8 cellular contexts compared by ENCODE assay signal in the genomic region with DNA sequence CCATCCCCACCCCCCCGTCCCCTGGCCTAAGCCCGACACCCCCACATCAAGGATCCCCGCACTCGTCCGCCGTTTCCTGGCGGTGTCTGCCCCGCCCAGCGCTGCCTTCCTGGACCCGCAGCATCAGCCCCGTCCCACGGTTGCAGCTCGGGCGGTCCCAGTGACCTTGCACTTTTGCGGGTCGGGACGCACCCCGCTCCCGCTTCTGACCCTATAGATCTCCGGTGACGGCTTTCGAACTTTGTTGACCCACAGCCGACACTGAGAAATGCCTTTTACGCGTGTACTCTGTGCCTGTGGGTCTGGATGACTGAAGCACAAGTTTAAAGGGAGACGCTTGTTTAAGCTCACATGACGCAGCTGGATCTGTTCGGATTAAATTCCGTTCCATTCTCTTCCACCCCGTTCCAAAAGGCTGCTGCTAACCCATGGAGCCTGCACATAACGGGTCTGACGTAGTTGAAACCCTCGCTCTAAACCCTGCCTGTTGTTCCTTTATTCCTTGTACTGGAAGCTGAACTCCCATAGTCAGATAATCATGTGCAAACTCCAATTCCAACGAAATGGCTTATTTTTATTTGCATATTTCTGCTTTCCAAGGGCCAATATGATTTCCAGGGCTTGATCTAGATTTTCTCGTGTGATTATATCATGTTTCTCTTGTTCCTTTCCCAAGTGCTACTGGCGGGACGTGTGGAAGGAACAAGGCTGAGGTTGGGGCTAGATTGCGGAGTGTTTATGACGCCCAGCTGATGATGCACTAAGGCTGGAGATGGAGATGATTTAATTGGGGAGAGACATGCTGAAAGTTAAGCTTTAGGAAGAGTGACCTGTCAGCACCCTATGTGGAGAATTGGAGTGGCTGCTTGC. TPM values are rescaled to one million over a fixed set of nuclear protein-coding genes. Genes with fewer than 3 reads are reported as not detected.
DNase-seq lines count a peak whose midpoint lies in the region; ATAC-seq and TF ChIP-seq lines count a peak whose summit lies in the region.

No MANE protein-coding gene starts in this region.

- H3K9ac ChIP-seq in HUES48 (ENCODE audit: low read depth, low read length) (peak overlapping the region; percentile 30; the same call in 1 of the 2 replicates), duodenal mucosa (ENCODE audit: low read depth in 1 of 2, low read length in 2 of 2) (peak overlapping the region; percentile 68 to 76)

- 0 out of 2 replicates have a peak, but pooled peaks cover 2% of the 10 kb centered on the region for H3K36me3 ChIP-seq in HUES48 (ENCODE audit: control insufficient read depth, insufficient read depth, low read length)
- peaks cover 0 to 9% of the 10 kb centered on the region in 2 donors for H3K36me3 ChIP-seq in duodenal mucosa (ENCODE audit: control insufficient read depth in 1 of 2, insufficient read depth in 2 of 2, low read length in 2 of 2)
- H3K36me3 ChIP-seq in lung (ENCODE audit: control insufficient read depth in 2 of 2, insufficient read depth in 2 of 2, low read length in 2 of 2): peaks cover 0 to 12% of the 10 kb centered on the region in 2 donors

- H3K9me3 ChIP-seq in HUES48 (ENCODE audit: control insufficient read depth, insufficient read depth, low read length) (no peaks in the 10 kb centered on the region), duodenal mucosa (ENCODE audit: control insufficient read depth in 1 of 2, low read length in 2 of 2) (no peaks in the 10 kb centered on the region), lung (ENCODE audit: control insufficient read depth in 2 of 2, insufficient read depth in 1 of 2, low read length in 1 of 2) (no peaks in the 10 kb centered on the region)

- DNase-seq in AG04449 (ENCODE audit: low read depth, low spot score): no peak
- DNase-seq in GM19238 (ENCODE audit: insufficient read length, low spot score): peak; percentile 35
- peak; percentile 53 for DNase-seq in activated CD4-positive, CD25-positive, alpha-beta regulatory T cell treated with anti-CD3 and anti-CD28 coated beads, Interleukin-2, amount 50 U/mL, for 72 hours
- no peak for DNase-seq in lung (ENCODE audit: low spot score)
- DNase-seq in stimulated activated naive CD4-positive, alpha-beta T cell (lab: John Stamatoyannopoulos, UW): peak; percentile 20 to 51 (median 31)
- DNase-seq in NCI-H1105 (lab: John Stamatoyannopoulos, UW): no peak

- POLR2A ChIA-PET in AG04449 (lab: Yijun Ruan, JAX): interaction anchor here (0.8 to 2.4 kb wide), 3 partner anchors 9 to 110 kb away, joined by 3 to 14 read pairs (median 4); a partner anchor contains a TSS

- peak overlapping the region; percentile 85 for H3K4me3 ChIP-seq in AG04449 (ENCODE audit: low read depth, low read length)
- H3K4me3 ChIP-seq in HUES48 (ENCODE audit: low read depth, low read length): peak overlapping the region; percentile 63
- peak overlapping the region; percentile 80 to 88 for H3K4me3 ChIP-seq in duodenal mucosa (ENCODE audit: low read depth in 1 of 2, low read length in 2 of 2)
- peak overlapping the region; percentile 85 for H3K4me3 ChIP-seq in lung

- no peak overlapping the region for H3K27ac ChIP-seq in HUES48 (ENCODE audit: low read depth, low read length)
- H3K27ac ChIP-seq in duodenal mucosa (ENCODE audit: low read depth, low read length): peak overlapping the region; percentile 46
- H3K27ac ChIP-seq in lung (ENCODE audit: low read depth in 1 of 2, low read length in 1 of 2): peak overlapping the region; percentile 93 to 95

- H3K4me1 ChIP-seq in HUES48 (ENCODE audit: control insufficient read depth, insufficient read depth, low read length) (peaks cover 7% of the 10 kb centered on the region; the same call in 1 of the 2 replicates), duodenal mucosa (ENCODE audit: control insufficient read depth in 1 of 2, insufficient read depth in 2 of 2, low read length in 2 of 2) (peaks cover 6 to 7% of the 10 kb centered on the region in 2 donors), lung (ENCODE audit: control insufficient read depth in 2 of 2, insufficient read depth in 2 of 2, low read length in 2 of 2) (peaks cover 0 to 4% of the 10 kb centered on the region in 2 donors)

- peaks cover 9% of the 10 kb centered on the region for H3K27me3 ChIP-seq in HUES48 (ENCODE audit: control insufficient read depth, insufficient read depth, low read length)
- H3K27me3 ChIP-seq in duodenal mucosa (ENCODE audit: control insufficient read depth in 1 of 2, insufficient read depth in 2 of 2, low read length in 2 of 2): no peaks in the 10 kb centered on the region
- H3K27me3 ChIP-seq in lung (ENCODE audit: control insufficient read depth, insufficient read depth): no peaks in the 10 kb centered on the region

- 4 to 6% methylated on average over 39 of the region's 39 CpGs for WGBS in lung, 2 donors

- TF ChIP-seq CTCF in AG04449 (IDR thresholded peaks at IDR 0.05; ENCODE audit: insufficient read depth, low read length, missing control alignments) (no peak), lung (IDR thresholded peaks at IDR 0.05; ENCODE audit: control extremely low read depth, extremely low read depth) (no peak)

- CTCF ChIA-PET in AG04449 (lab: Yijun Ruan, JAX): interaction anchor here (0.8 to 18.7 kb wide), 10 partner anchors 9 to 74 kb away, joined by 3 to 396 read pairs (median 6); a partner anchor contains a TSS

- ATAC-seq in lung (ENCODE audit: insufficient read depth, low FRiP score): no peak

RNA-seq across cellular contexts. Expression of a gene that starts 0.8 kb away (rescaled TPM):
- total RNA-seq in lung: 10 to 100 TPM; 15.0 to 34.3 TPM
- polyA plus RNA-seq in lung: 10 to 100 TPM; 13.3 to 27.7 TPM

RNA-seq across cellular contexts. Expression of a gene that starts 29.6 kb away (rescaled TPM):
- total RNA-seq in lung: 10 to 100 TPM; 26.7 to 38.0 TPM
- polyA plus RNA-seq in lung: 10 to 100 TPM; 40.4 to 40.6 TPM

RNA-seq across cellular contexts. Expression of a gene that starts 51.5 kb away (rescaled TPM):
- under 1 TPM in 1 of 2 donors, not detected in 1; 0.15 TPM for total RNA-seq in lung
- polyA plus RNA-seq in lung: under 1 TPM; 0.06 to 0.14 TPM

RNA-seq across cellular contexts. Expression of a gene that starts 54.6 kb away (rescaled TPM):
- total RNA-seq in lung: 10 to 100 TPM; 11.5 to 34.1 TPM
- 10 to 100 TPM; 27.3 to 30.1 TPM for polyA plus RNA-seq in lung

RNA-seq across cellular contexts. Expression of a gene that starts 56.6 kb away (rescaled TPM):
- 10 to 100 TPM in 1 of 2 donors, 1 to 10 TPM in 1; 4.0 to 21.3 TPM for total RNA-seq in lung
- polyA plus RNA-seq in lung: 10 to 100 TPM; 10.6 to 15.6 TPM

Comparison
In these comparisons a context has a peak if more than half of its experiments do, and no peak if none do; other contexts are left out.
1. DNase-seq: peak in GM19238 (single experiment), activated CD4-positive, CD25-positive, alpha-beta regulatory T cell treated with anti-CD3 and anti-CD28 coated beads, Interleukin-2, amount 50 U/mL, for 72 hours (single experiment) and stimulated activated naive CD4-positive, alpha-beta T cell (6 of 6); none in AG04449 (single experiment), lung (single experiment) and NCI-H1105 (single experiment).
2. Peak in every context shown above with its lines, with median percentiles within 50 percentile points of each other: H3K4me3 ChIP-seq.